Comparison of ENCODE assay signal across 22 cellular contexts in genomic region chr7:29940199-29940598, GRCh38. TPM values are rescaled to one million over a fixed set of nuclear protein-coding genes. Genes with fewer than 3 reads are reported as not detected.
DNase-seq lines count a peak whose midpoint lies in the region; ATAC-seq and TF ChIP-seq lines count a peak whose summit lies in the region.
"Had no signal": no experiment of that assay in that cellular context is flagged by ENCODE, and none has a peak within 500 bp of the region (broad histone marks: within the 10 kb centered on the region; RNA-seq: fewer than 3 reads in every experiment).

No MANE protein-coding gene starts in this region.

- BruUV-seq in IMR-90 (replicated peaks; lab: Mats Ljungman, UMichigan) = no TSS peak

- H3K23ac ChIP-seq in IMR-90 (ENCODE audit: low read depth, low read length) = no peak overlapping the region

- no peak overlapping the region for H3K4me2 ChIP-seq in IMR-90 (ENCODE audit: low read depth, low read length)

- no CpG with 5 or more reads among the region's 2 CpGs for WGBS in IMR-90 (ENCODE audit: extremely low coverage in 2 of 2, insufficient read length in 1 of 2), 2 experiments
- 92 to 98% methylated on average over 2 of the region's 2 CpGs for WGBS in upper lobe of left lung, 2 donors

- H4K8ac ChIP-seq in IMR-90 (ENCODE audit: low read depth in 2 of 2, low read length in 2 of 2) = no peak overlapping the region

- H3K9ac ChIP-seq in IMR-90 (ENCODE audit: low read depth, low read length) = no peak overlapping the region

- DNase-seq in ELR (ENCODE audit: low read depth) = peak; percentile 13
- peak; percentile 10 for DNase-seq in IMR-90
- peak; percentile 59 for DNase-seq in epithelial cell of esophagus (ENCODE audit: low read depth)
- DNase-seq in foreskin keratinocyte = peak; percentile 31 to 58
- DNase-seq in NOMO-1 (lab: John Stamatoyannopoulos, UW; ENCODE audit: unreplicated experiment in 2 of 2) = no peak
- DNase-seq in upper lobe of left lung = no peak
- DNase-seq in HPDE6-E6E7 (ENCODE audit: extremely low spot score) = no peak
- DNase-seq: BE2C; C1 segment of cervical spinal cord; Caco-2; CD4-positive, CD25-positive, alpha-beta regulatory T cell; CD8-positive, alpha-beta memory T cell; DMS153; DND-41; EL; GOT3; H7; HFFc6; KBM-7 had no signal

- no peak for TF ChIP-seq RAD21 in IMR-90 (IDR thresholded peaks at IDR 0.05; ENCODE audit: low read length)

- no peak overlapping the region for H3K56ac ChIP-seq in IMR-90 (ENCODE audit: extremely low read depth, insufficient read depth, low read length)

- H4K5ac ChIP-seq in IMR-90 (ENCODE audit: low read depth, low read length) = no peak overlapping the region

- intact Hi-C loops in IMR-90 (cut with micrococcal nuclease) = no loop called here

- H2AK5ac ChIP-seq in IMR-90 (ENCODE audit: low read depth, low read length) = no peak overlapping the region

- CTCF ChIA-PET in IMR-90 (lab: Yijun Ruan, JAX) = interaction anchor here (0.6 kb wide), 1 partner anchor 896 kb away, joined by 3 read pairs; no protein-coding TSS in a partner anchor

- H3K79me1 ChIP-seq in IMR-90 (ENCODE audit: low read depth in 1 of 2, low read length in 2 of 2) = peaks cover 20 to 37% of the 10 kb centered on the region in 2 experiments

- H3K27ac ChIP-seq in IMR-90 (ENCODE audit: insufficient read depth, low read length) (no peak overlapping the region), foreskin keratinocyte (no peak overlapping the region), upper lobe of left lung (no peak overlapping the region)
- H3K27ac ChIP-seq: HL-60 had no signal

- POLR2A ChIA-PET in IMR-90 (lab: Charles Lee; ENCODE audit: unreplicated experiment) = interaction anchor here (0.6 kb wide), 1 partner anchor 11 kb away, joined by 3 read pairs; no protein-coding TSS in a partner anchor

- no peak overlapping the region for H4K91ac ChIP-seq in IMR-90 (ENCODE audit: insufficient read depth, low read depth, low read length)

- H3K14ac ChIP-seq in IMR-90 (replicated peaks; ENCODE audit: low read depth, low read length) = no peak overlapping the region

- TF ChIP-seq EP300 in upper lobe of left lung (IDR thresholded peaks at IDR 0.05) = no peak

- TF ChIP-seq POLR2A in IMR-90 (IDR thresholded peaks at IDR 0.05; ENCODE audit: low read depth, low read length) = no peak
- no peak for TF ChIP-seq POLR2A in upper lobe of left lung (IDR thresholded peaks at IDR 0.05)

- H2BK120ac ChIP-seq in IMR-90 (ENCODE audit: low read depth, low read length) = no peak overlapping the region

- TF ChIP-seq CTCF in IMR-90 (conservative IDR thresholded peaks at IDR 0.05; ENCODE audit: low read depth, low read length) (no peak), epithelial cell of esophagus (IDR thresholded peaks at IDR 0.05; ENCODE audit: insufficient read depth, low read depth, low read length, missing control alignments) (no peak), foreskin keratinocyte (conservative IDR thresholded peaks at IDR 0.05) (no peak), upper lobe of left lung (IDR thresholded peaks at IDR 0.05) (no peak)

- no peak for ATAC-seq in IMR-90 (ENCODE audit: low read depth)
- ATAC-seq in foreskin keratinocyte = peak; percentile 44
- no peak for ATAC-seq in GM19467 (IDR thresholded peaks at IDR 0.05; ENCODE audit: unreplicated experiment)
- ATAC-seq in upper lobe of left lung (ENCODE audit: low FRiP score in 2 of 2) = no peak
- ATAC-seq: HCT116 had no signal

- no peak overlapping the region for H2BK15ac ChIP-seq in IMR-90 (ENCODE audit: low read depth, low read length)

- H2BK20ac ChIP-seq in IMR-90 (ENCODE audit: low read depth, low read length) = no peak overlapping the region

- peaks cover 5% of the 10 kb centered on the region; the same call in 1 of the 2 replicates for H4K20me1 ChIP-seq in IMR-90 (ENCODE audit: insufficient read depth, low read length)

- H2AFZ ChIP-seq in IMR-90 (replicated peaks; ENCODE audit: low read length, poor library complexity) = no peak overlapping the region

- in situ Hi-C loops in IMR-90 (cut with MboI; ENCODE audit: low sequenced_read_pairs) = no loop called here

- H3K9me3 ChIP-seq in IMR-90 (ENCODE audit: control insufficient read depth, insufficient read depth, low read length) = no peaks in the 10 kb centered on the region
- H3K9me3 ChIP-seq in upper lobe of left lung = no peaks in the 10 kb centered on the region
- H3K9me3 ChIP-seq: BE2C, Caco-2 had no signal

- H3K4me3 ChIP-seq in IMR-90 (ENCODE audit: insufficient read depth, low read depth, low read length) (no peak overlapping the region), epithelial cell of esophagus (ENCODE audit: low read length) (no peak overlapping the region), upper lobe of left lung (no peak overlapping the region)

- no peak overlapping the region for H2BK5ac ChIP-seq in IMR-90 (ENCODE audit: low read depth, low read length, poor library complexity, severe bottlenecking)

- peaks cover 56% of the 10 kb centered on the region for H3K36me3 ChIP-seq in IMR-90 (ENCODE audit: control insufficient read depth, insufficient read depth, low read length)
- peaks cover 0 to 35% (median 12%) of the 10 kb centered on the region in 4 donors for H3K36me3 ChIP-seq in upper lobe of left lung

- no peaks in the 10 kb centered on the region; the same call in 1 of the 2 replicates for H3K4me1 ChIP-seq in IMR-90 (ENCODE audit: control insufficient read depth, insufficient read depth, low read length)
- no peaks in the 10 kb centered on the region for H3K4me1 ChIP-seq in foreskin keratinocyte
- H3K4me1 ChIP-seq in upper lobe of left lung = no peaks in the 10 kb centered on the region
- H3K4me1 ChIP-seq: BE2C, Caco-2 had no signal

- H2AK9ac ChIP-seq in IMR-90 (replicated peaks; ENCODE audit: low read depth, low read length, poor library complexity) = no peak overlapping the region

- no peak overlapping the region for H3K4ac ChIP-seq in IMR-90 (ENCODE audit: low read depth, low read length)

- dilution Hi-C loops in IMR-90 (cut with HindIII; ENCODE audit: low sequenced_read_pairs, unreplicated experiment) = no loop called here

- H3K27me3 ChIP-seq in IMR-90 (ENCODE audit: control insufficient read depth, insufficient read depth, low read length) (no peaks in the 10 kb centered on the region), foreskin keratinocyte (no peaks in the 10 kb centered on the region), upper lobe of left lung (no peaks in the 10 kb centered on the region)
- H3K27me3 ChIP-seq: BE2C had no signal

- no peak overlapping the region for H3K18ac ChIP-seq in IMR-90 (ENCODE audit: low read depth, low read length)

- peaks cover 3% of the 10 kb centered on the region for H3K9me1 ChIP-seq in IMR-90 (ENCODE audit: insufficient read depth, low read length)

TF ChIP-seq in IMR-90, 13 proteins besides CTCF, POLR2A, EP300 and RAD21:
- no peak for TF ChIP-seq MAZ (IDR thresholded peaks at IDR 0.05; ENCODE audit: borderline replicate concordance, low read depth, low read length)
- no peak for TF ChIP-seq RCOR1 (IDR thresholded peaks at IDR 0.05; ENCODE audit: insufficient replicate concordance, low read length)
- TF ChIP-seq RFX5 (IDR thresholded peaks at IDR 0.05; ENCODE audit: low read depth, low read length) = no peak
- no peak for TF ChIP-seq FOS (IDR thresholded peaks at IDR 0.05; ENCODE audit: low read depth, low read length)
- TF ChIP-seq SMC3 (IDR thresholded peaks at IDR 0.05; ENCODE audit: low read depth, low read length) = no peak
- TF ChIP-seq MAFK (IDR thresholded peaks at IDR 0.05; ENCODE audit: low read depth, low read length) = no peak
- TF ChIP-seq CHD1 (IDR thresholded peaks at IDR 0.05; ENCODE audit: low read depth, low read length) = no peak
- TF ChIP-seq ELK1 (IDR thresholded peaks at IDR 0.05; ENCODE audit: borderline replicate concordance, low read depth, low read length) = no peak
- no peak for TF ChIP-seq USF2 (IDR thresholded peaks at IDR 0.05; ENCODE audit: low read depth, low read length)
- no peak for TF ChIP-seq MXI1 (IDR thresholded peaks at IDR 0.05; ENCODE audit: borderline replicate concordance, low read depth, low read length)

RNA-seq across cellular contexts. Expression of gene SCRN1, which starts 49.4 kb away (rescaled TPM):
- total RNA-seq in IMR-90 (2012; rRNA removed) (124 and 141 TPM in 2 replicates), foreskin keratinocyte (103 and 105 TPM in 2 replicates), upper lobe of left lung (10 to 100 TPM; 13.3 to 45.5 (median 30.5) TPM)
- polyA plus RNA-seq in IMR-90 (2012; rRNA removed) (49.2 and 57.1 TPM in 2 replicates), foreskin keratinocyte (32.9 and 37.5 TPM in 2 replicates)
- 22.1 and 25.6 TPM in 2 replicates for polyA plus RNA-seq in IMR-90 (2012; cell fraction: cytosol; rRNA removed)
- 18.4 and 54.4 TPM in 2 replicates for polyA plus RNA-seq in IMR-90 (2012; cell fraction: nucleus; rRNA removed; ENCODE audit: low replicate concordance)

Comparison
In these comparisons a context has a peak if more than half of its experiments do, and no peak if none do; other contexts are left out.
1. DNase-seq: peak in ELR (single experiment), IMR-90 (single experiment), epithelial cell of esophagus (single experiment) and foreskin keratinocyte (2 of 2); none in NOMO-1 (0 of 2), upper lobe of left lung (0 of 2) and HPDE6-E6E7 (single experiment).